In genomic region chr12:19444097-19444496, GRCh38 we compare ENCODE assay signal across 18 cellular contexts. TPM values are rescaled to one million over a fixed set of nuclear protein-coding genes. Genes with fewer than 3 reads are reported as not detected.
DNase-seq lines count a peak whose midpoint lies in the region; ATAC-seq and TF ChIP-seq lines count a peak whose summit lies in the region.
"Had no signal": no experiment of that assay in that cellular context is flagged by ENCODE, and none has a peak within 500 bp of the region (broad histone marks: within the 10 kb centered on the region; RNA-seq: fewer than 3 reads in every experiment).

No MANE protein-coding gene starts in this region.

- H3K4me1 Mint-ChIP-seq in endodermal cell (peaks cover 42% of the 10 kb centered on the region), neural progenitor cell (peaks cover 16% of the 10 kb centered on the region)

- H3K4me3 ChIP-seq in GM06990 (replicated peaks; ENCODE audit: low read depth, low read length) (peak overlapping the region; percentile 10), Panc1 (ENCODE audit: low read depth in 2 of 2, low read length in 2 of 2) (no peak overlapping the region), endodermal cell (ENCODE audit: low read length) (no peak overlapping the region), neural progenitor cell (no peak overlapping the region), H7 (ENCODE audit: insufficient read depth, low read depth, low read length) (no peak overlapping the region), sigmoid colon (no peak overlapping the region)
- H3K4me3 ChIP-seq: K562, right atrium auricular region had no signal

- H3K27me3 ChIP-seq in GM06990 (replicated peaks; ENCODE audit: control insufficient read depth, insufficient read depth, low read length) = no peaks in the 10 kb centered on the region
- H3K27me3 ChIP-seq in Panc1 (ENCODE audit: control insufficient read depth, insufficient read depth, low read length) = no peaks in the 10 kb centered on the region
- H3K27me3 ChIP-seq in endodermal cell (ENCODE audit: control insufficient read depth, insufficient read depth, low read length, poor library complexity, severe bottlenecking) = no peaks in the 10 kb centered on the region
- no peaks in the 10 kb centered on the region for H3K27me3 ChIP-seq in neural progenitor cell
- no peaks in the 10 kb centered on the region for H3K27me3 ChIP-seq in H7 (ENCODE audit: control insufficient read depth, insufficient read depth, low read length)
- no peaks in the 10 kb centered on the region for H3K27me3 ChIP-seq in sigmoid colon
- H3K27me3 ChIP-seq: right atrium auricular region had no signal

- H3K4me3 Mint-ChIP-seq in endodermal cell = peak overlapping the region; percentile 13
- H3K4me3 Mint-ChIP-seq in neural progenitor cell = no peak overlapping the region

- H3K4me1 ChIP-seq in Panc1 (ENCODE audit: control insufficient read depth, insufficient read depth, low read length) (peaks cover 4% of the 10 kb centered on the region; the same call in 1 of the 2 replicates), endodermal cell (ENCODE audit: control insufficient read depth, insufficient read depth, low read length) (peaks cover 4% of the 10 kb centered on the region), neural progenitor cell (peaks cover 20% of the 10 kb centered on the region), sigmoid colon (peaks cover 0 to 53% (median 28%) of the 10 kb centered on the region in 4 donors)

- TSS peak; percentile 2 for BruUV-seq in Panc1 (replicated peaks; lab: Mats Ljungman, UMichigan)

- H3K9me3 Mint-ChIP-seq in endodermal cell (peaks cover under 1% of the 10 kb centered on the region), neural progenitor cell (peaks cover 22% of the 10 kb centered on the region)

- CTCF ChIA-PET in Panc1 (lab: Charles Lee) = no interaction called here

- no peak overlapping the region for H2AFZ ChIP-seq in neural progenitor cell (replicated peaks)

- H3K9me3 ChIP-seq in Panc1 (ENCODE audit: control insufficient read depth, insufficient read depth, low read depth, low read length) (no peaks in the 10 kb centered on the region), endodermal cell (ENCODE audit: control insufficient read depth, low read length) (peaks cover 4% of the 10 kb centered on the region), neural progenitor cell (ENCODE audit: low read depth) (no peaks in the 10 kb centered on the region), sigmoid colon (no peaks in the 10 kb centered on the region)

- H3K79me2 ChIP-seq in neural progenitor cell (ENCODE audit: low read depth) = peaks cover 95% of the 10 kb centered on the region

- H3K27me3 Mint-ChIP-seq in endodermal cell (ENCODE audit: insufficient read depth) (peaks cover under 1% of the 10 kb centered on the region), neural progenitor cell (ENCODE audit: insufficient read depth, low read depth) (peaks cover 2% of the 10 kb centered on the region)

- H3K9ac ChIP-seq in endodermal cell (ENCODE audit: extremely low read depth, low read length, poor library complexity, severe bottlenecking) (no peak overlapping the region), neural progenitor cell (no peak overlapping the region)

- 89 to 97% methylated on average over 2 to 3 of the region's 3 CpGs for WGBS in endodermal cell (ENCODE audit: insufficient coverage in 1 of 2, insufficient read length in 1 of 2), 2 experiments
- 64 to 84% methylated on average over 3 of the region's 3 CpGs for WGBS in sigmoid colon, 2 donors

- H3K27ac Mint-ChIP-seq in endodermal cell = peak overlapping the region; percentile 37
- H3K27ac Mint-ChIP-seq in neural progenitor cell = no peak overlapping the region

- H3K4me2 ChIP-seq in neural progenitor cell = peak overlapping the region; percentile 48

- TF ChIP-seq POLR2A in sigmoid colon (IDR thresholded peaks at IDR 0.05) = no peak

- DNase-seq in GM06990 (ENCODE audit: extremely low read depth, insufficient read length) (no peak), Panc1 (ENCODE audit: low read depth, low spot score) (no peak), endodermal cell (no peak), neural progenitor cell (ENCODE audit: low spot score) (no peak), H7 (no peak), sigmoid colon (no peak)
- DNase-seq: anterior cingulate cortex, foreskin melanocyte, GF-D8, kidney glomerular epithelial cell, NCI-H146, NCI-H82, Right ventricle myocardium superior, substantia nigra had no signal

- H4K20me1 ChIP-seq in neural progenitor cell (ENCODE audit: low read depth) = peaks cover 87% of the 10 kb centered on the region

- POLR2A ChIA-PET in Panc1 (lab: Charles Lee) = no interaction called here

- intact Hi-C loops in Panc1 (cut with micrococcal nuclease; ENCODE audit: unreplicated experiment) (no loop called here), sigmoid colon (cut with DNase I) (no loop called here)

- peaks cover 35% of the 10 kb centered on the region for H3K36me3 Mint-ChIP-seq in endodermal cell (ENCODE audit: low read depth)
- H3K36me3 Mint-ChIP-seq in neural progenitor cell = peaks cover 45% of the 10 kb centered on the region

- peaks cover 1% of the 10 kb centered on the region for H3K36me3 ChIP-seq in GM06990 (ENCODE audit: control insufficient read depth, insufficient read depth, low read length)
- H3K36me3 ChIP-seq in Panc1 (ENCODE audit: control insufficient read depth, insufficient read depth, low read length) = no peaks in the 10 kb centered on the region; the same call in none of the 2 replicates
- H3K36me3 ChIP-seq in endodermal cell (ENCODE audit: control insufficient read depth, insufficient read depth, low read length) = peaks cover 10% of the 10 kb centered on the region
- peaks cover 6% of the 10 kb centered on the region for H3K36me3 ChIP-seq in neural progenitor cell
- no peaks in the 10 kb centered on the region for H3K36me3 ChIP-seq in H7 (replicated peaks; ENCODE audit: control insufficient read depth, insufficient read depth, low read length)
- no peaks in the 10 kb centered on the region for H3K36me3 ChIP-seq in sigmoid colon
- H3K36me3 ChIP-seq: right atrium auricular region had no signal

- no peak overlapping the region for H3K27ac ChIP-seq in Panc1 (ENCODE audit: low read length)
- H3K27ac ChIP-seq in endodermal cell (ENCODE audit: low read depth, low read length) = no peak overlapping the region
- no peak overlapping the region for H3K27ac ChIP-seq in neural progenitor cell
- no peak overlapping the region for H3K27ac ChIP-seq in sigmoid colon
- H3K27ac ChIP-seq: C4-2B, right atrium auricular region had no signal

- ATAC-seq in Panc1 (no peak), HG03342 (IDR thresholded peaks at IDR 0.05; ENCODE audit: unreplicated experiment) (no peak)
- ATAC-seq: K562 had no signal

- peaks cover 20% of the 10 kb centered on the region for H3F3A ChIP-seq in neural progenitor cell (ENCODE audit: low read depth)

- in situ Hi-C loops in Panc1 (cut with HindIII; ENCODE audit: low pct_unique_long_range_greater_than_20kb, low sequenced_read_pairs) = no loop called here

- TF ChIP-seq CTCF in GM06990 (IDR thresholded peaks at IDR 0.05; ENCODE audit: insufficient read depth, low read length, poor library complexity, severe bottlenecking) (no peak), Panc1 (IDR thresholded peaks at IDR 0.05) (no peak), endodermal cell (conservative IDR thresholded peaks at IDR 0.05) (no peak), neural progenitor cell (IDR thresholded peaks at IDR 0.05) (no peak), sigmoid colon (IDR thresholded peaks at IDR 0.05) (no peak)

- TF ChIP-seq EP300 in sigmoid colon (IDR thresholded peaks at IDR 0.05) = no peak

RNA-seq across cellular contexts. Expression of gene AEBP2, which starts 4.8 kb away (rescaled TPM):
- total RNA-seq in Panc1 (2021; ENCODE audit: unreplicated experiment) (32.4 TPM), endodermal cell (10 to 100 TPM; 37.8 to 78.4 TPM), neural progenitor cell (ENCODE audit: low replicate concordance) (22.6 and 34.0 TPM in 2 replicates), sigmoid colon (10 to 100 TPM; 28.4 to 52.8 (median 42.8) TPM)
- polyA plus RNA-seq in Panc1 (2012; ENCODE audit: insufficient read length) = 13.3 TPM
- polyA plus RNA-seq in endodermal cell (2013, experiment 1 of 2) = 20.0 TPM
- 18.9 TPM for polyA plus RNA-seq in endodermal cell (2013, experiment 2 of 2)
- total RNA-seq in H7 (2014; rRNA removed; shearing (Covaris generic)) = 12.3 and 22.5 TPM in 2 replicates
- 10 to 100 TPM in 2 of 3 donors, 1 to 10 TPM in 1; 7.8 to 11.4 (median 10.2) TPM for polyA plus RNA-seq in sigmoid colon
